Comparison of ENCODE assay signal across 26 cellular contexts in genomic region chr1:2542262-2542915, GRCh38. TPM values are rescaled to one million over a fixed set of nuclear protein-coding genes. Genes with fewer than 3 reads are reported as not detected.
DNase-seq lines count a peak whose midpoint lies in the region; ATAC-seq and TF ChIP-seq lines count a peak whose summit lies in the region.
"Had no signal": no experiment of that assay in that cellular context is flagged by ENCODE, and none has a peak within 500 bp of the region (broad histone marks: within the 10 kb centered on the region; RNA-seq: fewer than 3 reads in every experiment).

No MANE protein-coding gene starts in this region.

- no peak for ATAC-seq in T-cell (replicated peaks in 1 of 4)
- ATAC-seq: activated CD8-positive, alpha-beta memory T cell treated with anti-CD3 and anti-CD28 coated beads, Interleukin-2, amount 10 ng/mL, durations not matched to agents 7 days and 5 days; GM23338; left lobe of liver; PC-3 had no signal

- H3K27me3 ChIP-seq in left ventricle myocardium inferior (ENCODE audit: low read depth) (peaks cover 40% of the 10 kb centered on the region), right atrium auricular region (no peaks in the 10 kb centered on the region), neural progenitor cell (peaks cover 33% of the 10 kb centered on the region)
- H3K27me3 ChIP-seq: hepatocyte, uterus had no signal

- no peak overlapping the region for H3K9ac ChIP-seq in neural progenitor cell

- H3K27me3 Mint-ChIP-seq in T-cell: peaks cover 0 to 2% of the 10 kb centered on the region in 2 donors
- H3K27me3 Mint-ChIP-seq in neural progenitor cell (ENCODE audit: insufficient read depth, low read depth): peaks cover 13% of the 10 kb centered on the region

- no peaks in the 10 kb centered on the region for H3K9me3 Mint-ChIP-seq in T-cell
- no peaks in the 10 kb centered on the region for H3K9me3 Mint-ChIP-seq in neural progenitor cell
- H3K9me3 Mint-ChIP-seq: activated CD4-positive, alpha-beta T cell treated with anti-CD3 and anti-CD28 coated beads, Interleukin-2, amount 10 ng/mL, durations not matched to agents 24 days and 14 days; activated T-helper 1 cell treated with anti-CD3 and anti-CD28 coated beads, Interleukin-12 subunit alpha, Interleukin-12 subunit beta, Interleukin-2, Interleukin-4 antibody, amounts not matched to agents 30 ng/mL and 10 ng/mL and 1 ng/mL, durations not matched to agents 14 hours and 24 hours and 36 hours; GM23338; immature natural killer cell; mesothelial cell of epicardium; nephron had no signal

- H3F3A ChIP-seq in neural progenitor cell (ENCODE audit: low read depth): peaks cover 75% of the 10 kb centered on the region

- H3K4me1 ChIP-seq in left ventricle myocardium inferior: peaks cover 75% of the 10 kb centered on the region
- H3K4me1 ChIP-seq in right atrium auricular region: peaks cover 0 to 52% of the 10 kb centered on the region in 2 donors
- peaks cover 54% of the 10 kb centered on the region for H3K4me1 ChIP-seq in neural progenitor cell

- TF ChIP-seq CTCF in left ventricle myocardium inferior (IDR thresholded peaks at IDR 0.05; ENCODE audit: borderline replicate concordance) (no peak), right atrium auricular region (IDR thresholded peaks at IDR 0.05) (no peak), neural progenitor cell (IDR thresholded peaks at IDR 0.05) (no peak)

- peak overlapping the region; percentile 79 for H3K4me2 ChIP-seq in neural progenitor cell
- H3K4me2 ChIP-seq: hepatocyte had no signal

- H3K27ac ChIP-seq in left ventricle myocardium inferior (replicated peaks): peak overlapping the region; percentile 59
- no peak overlapping the region for H3K27ac ChIP-seq in right atrium auricular region
- no peak overlapping the region for H3K27ac ChIP-seq in neural progenitor cell
- H3K27ac ChIP-seq: hepatocyte, uterus had no signal

- H3K36me3 ChIP-seq in left ventricle myocardium inferior: no peaks in the 10 kb centered on the region
- H3K36me3 ChIP-seq in right atrium auricular region: no peaks in the 10 kb centered on the region
- H3K36me3 ChIP-seq in neural progenitor cell: no peaks in the 10 kb centered on the region
- H3K36me3 ChIP-seq: uterus had no signal

- POLR2A ChIA-PET in T-cell (lab: Charles Lee): interaction anchor here in 1 of 2 donors (0.6 kb wide), 1 partner anchor 16 kb away, joined by 8 read pairs; the partner anchor contains the start of gene PANK4

- intact Hi-C loops in left ventricle myocardium inferior (cut with micrococcal nuclease): no loop called here

- no peak overlapping the region for H2AFZ ChIP-seq in neural progenitor cell (replicated peaks)
- H2AFZ ChIP-seq: GM23338, hepatocyte had no signal

- peaks cover 5% of the 10 kb centered on the region for H4K20me1 ChIP-seq in neural progenitor cell (ENCODE audit: low read depth)

- no peaks in the 10 kb centered on the region for H3K36me3 Mint-ChIP-seq in T-cell
- H3K36me3 Mint-ChIP-seq in neural progenitor cell: no peaks in the 10 kb centered on the region
- H3K36me3 Mint-ChIP-seq: activated CD8-positive, alpha-beta memory T cell treated with anti-CD3 and anti-CD28 coated beads, Interleukin-2, amount 10 ng/mL, durations not matched to agents 7 days and 5 days; immature natural killer cell; mesothelial cell of epicardium had no signal

- CTCF ChIA-PET in T-cell (lab: Charles Lee): interaction anchor here in 1 of 2 donors (0.7 kb wide), 1 partner anchor 16 kb away, joined by 3 read pairs; the partner anchor contains the start of gene PANK4

- H3K4me3 ChIP-seq in left ventricle myocardium inferior (no peak overlapping the region), right atrium auricular region (no peak overlapping the region), neural progenitor cell (no peak overlapping the region)
- H3K4me3 ChIP-seq: hepatocyte, uterus had no signal

- peak overlapping the region in 1 of 2 donors; percentile 21 for H3K27ac Mint-ChIP-seq in T-cell
- H3K27ac Mint-ChIP-seq in neural progenitor cell: peak overlapping the region; percentile 94
- H3K27ac Mint-ChIP-seq: activated CD4-positive, alpha-beta T cell treated with anti-CD3 and anti-CD28 coated beads, Interleukin-2, amount 10 ng/mL, durations not matched to agents 24 days and 14 days; activated CD8-positive, alpha-beta memory T cell treated with anti-CD3 and anti-CD28 coated beads, Interleukin-2, amount 10 ng/mL, durations not matched to agents 7 days and 5 days; activated T-helper 1 cell treated with anti-CD3 and anti-CD28 coated beads, Interleukin-12 subunit alpha, Interleukin-12 subunit beta, Interleukin-2, Interleukin-4 antibody, amounts not matched to agents 30 ng/mL and 10 ng/mL and 1 ng/mL, durations not matched to agents 14 hours and 24 hours and 36 hours; GM23338; immature natural killer cell; mesothelial cell of epicardium; nephron; progenitor cell of endocrine pancreas had no signal

- no peak for DNase-seq in left ventricle myocardium inferior
- DNase-seq in right atrium auricular region (ENCODE audit: low spot score): no peak
- DNase-seq in T-cell: no peak
- DNase-seq in neural progenitor cell (ENCODE audit: low spot score): peak; percentile 41
- DNase-seq in AML-193 (lab: John Stamatoyannopoulos, UW): no peak
- DNase-seq in amygdala (lab: John Stamatoyannopoulos, UW): no peak
- DNase-seq: activated CD4-positive, alpha-beta T cell treated with anti-CD3 and anti-CD28 coated beads, Interleukin-2, amount 10 ng/mL, durations not matched to agents 24 days and 14 days; activated CD8-positive, alpha-beta memory T cell treated with anti-CD3 and anti-CD28 coated beads, Interleukin-2, amount 10 ng/mL, durations not matched to agents 7 days and 5 days; activated naive CD4-positive, alpha-beta T cell treated with anti-CD3 and anti-CD28 coated beads, Interleukin-2, amount 50 U/mL, for 16 hours; EL; foreskin fibroblast; immature natural killer cell; NCI-H1092 treated with DMSO at 0.1 percent for 48 hours; NCI-H2081; PC-3; SIG-M5; uterus had no signal

- peak overlapping the region in 2 of 3 donors; percentile 7 to 44 for H3K4me3 Mint-ChIP-seq in T-cell
- peak overlapping the region; percentile 62 for H3K4me3 Mint-ChIP-seq in neural progenitor cell
- H3K4me3 Mint-ChIP-seq: activated CD4-positive, alpha-beta T cell treated with anti-CD3 and anti-CD28 coated beads, Interleukin-2, amount 10 ng/mL, durations not matched to agents 24 days and 14 days; activated CD8-positive, alpha-beta memory T cell treated with anti-CD3 and anti-CD28 coated beads, Interleukin-2, amount 10 ng/mL, durations not matched to agents 7 days and 5 days; activated T-helper 1 cell treated with anti-CD3 and anti-CD28 coated beads, Interleukin-12 subunit alpha, Interleukin-12 subunit beta, Interleukin-2, Interleukin-4 antibody, amounts not matched to agents 30 ng/mL and 10 ng/mL and 1 ng/mL, durations not matched to agents 14 hours and 24 hours and 36 hours; GM23338; immature natural killer cell; mesothelial cell of epicardium had no signal

- H3K4me1 Mint-ChIP-seq in T-cell (peaks cover 13 to 25% (median 24%) of the 10 kb centered on the region in 3 donors), neural progenitor cell (peaks cover 41% of the 10 kb centered on the region)

- no peaks in the 10 kb centered on the region for H3K79me2 ChIP-seq in neural progenitor cell (ENCODE audit: low read depth)
- H3K79me2 ChIP-seq: hepatocyte had no signal

- no peaks in the 10 kb centered on the region for H3K9me3 ChIP-seq in left ventricle myocardium inferior (replicated peaks)
- no peaks in the 10 kb centered on the region for H3K9me3 ChIP-seq in right atrium auricular region
- no peaks in the 10 kb centered on the region for H3K9me3 ChIP-seq in neural progenitor cell (ENCODE audit: low read depth)
- H3K9me3 ChIP-seq: uterus had no signal

RNA-seq across cellular contexts. Expression of gene HES5, which starts 12.3 kb away (rescaled TPM):
- total RNA-seq in left ventricle myocardium inferior (0.63 TPM), right atrium auricular region (not detected), T-cell (not detected), neural progenitor cell (ENCODE audit: low replicate concordance) (6.4 and 28.2 TPM in 2 replicates)
- total RNA-seq: A673; activated CD4-positive, alpha-beta T cell treated with anti-CD3 and anti-CD28 coated beads, Interleukin-2, amount 10 ng/mL, durations not matched to agents 24 days and 14 days; activated CD8-positive, alpha-beta memory T cell treated with anti-CD3 and anti-CD28 coated beads, Interleukin-2, amount 10 ng/mL, durations not matched to agents 7 days and 5 days; activated T-helper 1 cell treated with anti-CD3 and anti-CD28 coated beads, Interleukin-12 subunit alpha, Interleukin-12 subunit beta, Interleukin-2, Interleukin-4 antibody, amounts not matched to agents 30 ng/mL and 10 ng/mL and 1 ng/mL, durations not matched to agents 14 hours and 24 hours and 36 hours; hepatocyte; mesothelial cell of epicardium; T-helper 1 cell treated with Interleukin-12 subunit alpha and Interleukin-12 subunit beta and Interleukin-4 antibody, amounts not matched to agents 30 ng/mL and 1 ng/mL, for 36 hours had no signal

RNA-seq across cellular contexts. Expression of gene TNFRSF14, which starts 13.8 kb away (rescaled TPM):
- total RNA-seq in left ventricle myocardium inferior (13.7 TPM), right atrium auricular region (10 to 100 TPM in 1 of 2 donors, 1 to 10 TPM in 1; 9.2 to 14.5 TPM), T-cell (100 to 1,000 TPM; 163 to 214 (median 211) TPM), neural progenitor cell (ENCODE audit: low replicate concordance) (0.65 TPM in 1 of 2 replicates, not detected in the other)
- total RNA-seq: GM23338 had no signal

RNA-seq across cellular contexts. Expression of gene PANK4, which starts 16.0 kb away (rescaled TPM):
- total RNA-seq in left ventricle myocardium inferior (42.8 TPM), right atrium auricular region (10 to 100 TPM; 27.0 to 41.5 TPM), T-cell (100 to 1,000 TPM in 3 of 5 donors, 10 to 100 TPM in 2; 51.0 to 128 (median 119) TPM), neural progenitor cell (ENCODE audit: low replicate concordance) (30.6 and 53.9 TPM in 2 replicates)

RNA-seq across cellular contexts. Expression of gene PRXL2B, which starts 44.2 kb away (rescaled TPM):
- 8.2 TPM for total RNA-seq in left ventricle myocardium inferior
- 1 to 10 TPM; 6.4 to 6.8 TPM for total RNA-seq in right atrium auricular region
- total RNA-seq in T-cell: 10 to 100 TPM; 17.3 to 37.6 (median 35.3) TPM
- total RNA-seq in neural progenitor cell (ENCODE audit: low replicate concordance): 10.0 and 29.6 TPM in 2 replicates

Comparison
In these comparisons a context has a peak if more than half of its experiments do, and no peak if none do; other contexts are left out.
1. RNA of gene TNFRSF14, which starts 13.8 kb away (total RNA-seq): 163 to 214 TPM in T-cell; 9.2 to 14.5 TPM in right atrium auricular region, 13.7 TPM in left ventricle myocardium inferior (single experiment) and 0.65 TPM in neural progenitor cell; every median in the first group is over 10 times any median in the second.